18 cellular contexts compared by ENCODE assay signal in the genomic region with DNA sequence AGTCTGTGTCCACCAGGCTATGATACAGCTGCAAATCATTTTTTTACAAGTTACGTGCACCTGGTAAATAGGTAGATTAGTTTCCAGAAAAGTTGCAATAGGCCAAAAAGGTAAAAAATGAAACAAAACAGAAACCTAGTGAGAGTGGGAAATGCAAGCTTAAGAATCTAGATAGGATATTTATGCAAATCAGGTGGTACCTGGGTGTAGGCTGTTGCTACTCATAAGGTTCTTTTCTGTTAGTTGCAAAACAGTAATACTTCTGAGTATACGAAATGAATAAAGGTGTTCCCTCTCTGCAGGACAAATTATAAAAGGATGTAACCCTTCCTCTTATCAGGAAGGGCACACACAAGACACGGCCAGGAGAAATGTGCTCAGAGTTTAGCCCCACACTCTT.
DNase-seq lines count a peak whose midpoint lies in the region; ATAC-seq and TF ChIP-seq lines count a peak whose summit lies in the region.
"Had no signal": no experiment of that assay in that cellular context is flagged by ENCODE, and none has a peak within 500 bp of the region (broad histone marks: within the 10 kb centered on the region; RNA-seq: fewer than 3 reads in every experiment).

No MANE protein-coding gene starts in this region.

- ATAC-seq in GM19324 (IDR thresholded peaks at IDR 0.05; ENCODE audit: low FRiP score, unreplicated experiment) = peak; percentile 83
- peak; percentile 86 for ATAC-seq in HG02588 (IDR thresholded peaks at IDR 0.05; ENCODE audit: unreplicated experiment)
- ATAC-seq in HG03342 (IDR thresholded peaks at IDR 0.05; ENCODE audit: unreplicated experiment) = peak; percentile 81
- ATAC-seq in GM21423 (IDR thresholded peaks at IDR 0.05; ENCODE audit: unreplicated experiment) = no peak
- ATAC-seq: activated CD4-positive, CD25-positive, alpha-beta regulatory T cell treated with anti-CD3 and anti-CD28 coated beads, Interleukin-2, amount 50 U/mL, for 24 hours; CD8-positive, alpha-beta T cell; pancreas had no signal

- DNase-seq in GM10248 (ENCODE audit: extremely low spot score) = peak; percentile 9
- no peak for DNase-seq in NCI-H1417 treated with DMSO at 0.1 percent for 48 hours (lab: John Stamatoyannopoulos, UW)
- DNase-seq in stimulated activated naive CD4-positive, alpha-beta T cell (lab: John Stamatoyannopoulos, UW) = no peak
- no peak for DNase-seq in NCI-H345 (lab: John Stamatoyannopoulos, UW)
- DNase-seq: 8988T; activated T-cell treated with anti-CD3 and anti-CD28 coated beads, Interleukin-2, amount 50 U/mL, for 48 hours; aorta; CD8-positive, alpha-beta T cell; dermis blood vessel endothelial cell; GF-D8; immature natural killer cell; pancreas; transverse colon had no signal

- TF ChIP-seq CTCF in GM10248 (IDR thresholded peaks at IDR 0.05; ENCODE audit: control extremely low read depth, extremely low read depth, low read depth, missing control alignments) = no peak

- POLR2A ChIA-PET in GM10248 (lab: Yijun Ruan, JAX) = no interaction called here

- CTCF ChIA-PET in GM10248 (lab: Yijun Ruan, JAX) = no interaction called here
